Comparison of ENCODE assay signal across 23 cellular contexts in the genomic region with DNA sequence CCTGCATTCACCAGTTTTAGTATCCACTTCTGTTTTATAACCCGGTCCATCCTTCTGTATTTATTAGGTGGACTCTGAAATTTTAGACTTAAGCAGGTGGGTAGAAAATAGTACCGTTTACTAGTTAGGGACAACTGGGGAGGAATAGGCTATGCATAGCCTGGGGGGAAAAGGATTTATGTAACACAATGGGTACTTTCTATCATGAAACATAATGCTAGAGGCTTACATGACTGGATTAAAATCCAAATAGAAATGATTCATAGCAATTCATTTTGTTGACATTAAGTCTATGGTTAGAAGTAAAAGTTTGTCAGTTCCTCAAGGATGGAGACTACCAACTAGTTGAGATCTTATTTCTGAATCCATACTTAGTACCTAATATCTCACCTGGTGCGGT. TPM values are rescaled to one million over a fixed set of nuclear protein-coding genes. Genes with fewer than 3 reads are reported as not detected.
DNase-seq lines count a peak whose midpoint lies in the region; ATAC-seq and TF ChIP-seq lines count a peak whose summit lies in the region.
"Had no signal": no experiment of that assay in that cellular context is flagged by ENCODE, and none has a peak within 500 bp of the region (broad histone marks: within the 10 kb centered on the region; RNA-seq: fewer than 3 reads in every experiment).

No MANE protein-coding gene starts in this region.

- H3K4me3 ChIP-seq in HEK293 (ENCODE audit: low read depth, low read length) (no peak overlapping the region), PC-3 (ENCODE audit: low read length) (no peak overlapping the region)
- H3K4me3 ChIP-seq: BLaER1, GM12878 had no signal

- TF ChIP-seq CTCF in HEK293 (tag by site-specific recombination; IDR thresholded peaks at IDR 0.05) (no peak), PC-3 (conservative IDR thresholded peaks at IDR 0.05; ENCODE audit: low read depth, low read length) (no peak)

- H3K36me3 ChIP-seq in HEK293 (ENCODE audit: control insufficient read depth in 2 of 2, insufficient read depth in 1 of 2, low read length in 2 of 2) (no peaks in the 10 kb centered on the region), PC-3 (ENCODE audit: low read depth, low read length) (no peaks in the 10 kb centered on the region)
- H3K36me3 ChIP-seq: BE2C had no signal

- H3K9me2 ChIP-seq in PC-3 (replicated peaks; ENCODE audit: low read length), result no peaks in the 10 kb centered on the region

- no peak overlapping the region for H3K9ac ChIP-seq in PC-3 (ENCODE audit: low read length)
- H3K9ac ChIP-seq: BLaER1 had no signal

- peak; percentile 61 for DNase-seq in PC-3
- DNase-seq in germinal center (ENCODE audit: low spot score), result no peak
- no peak for DNase-seq in NCI-H1930 (lab: John Stamatoyannopoulos, UW)
- DNase-seq: 8988T; ACHN; BE2C; C1 segment of cervical spinal cord; CD4-positive, alpha-beta memory T cell; CD4-positive, CD25-positive, alpha-beta regulatory T cell; CD8-positive, alpha-beta memory T cell; COR-L47; DMS 273 treated with DMSO at 0.1 percent for 48 hours; DMS153; DMS53; DMS79; DND-41; EL; GDM1 had no signal

- intact Hi-C loops in PC-3 (cut with micrococcal nuclease), result no loop called here

- CTCF ChIA-PET in HEK293 (lab: Yijun Ruan, JAX), result no interaction called here
- CTCF ChIA-PET in PC-3 (lab: Charles Lee), result no interaction called here

- no peak overlapping the region for H2AFZ ChIP-seq in PC-3 (ENCODE audit: low read length)

- H3K79me2 ChIP-seq in PC-3 (ENCODE audit: low read length), result peaks cover 30% of the 10 kb centered on the region

- no peaks in the 10 kb centered on the region for H4K20me1 ChIP-seq in PC-3 (ENCODE audit: low read length)

- no peaks in the 10 kb centered on the region for H3K27me3 ChIP-seq in PC-3 (ENCODE audit: low read length)
- H3K27me3 ChIP-seq: BE2C, BLaER1 had no signal

- ATAC-seq in PC-3 (peak; percentile 78), esophagus mucosa (peak; percentile 34), GM21360 (IDR thresholded peaks at IDR 0.05; ENCODE audit: unreplicated experiment) (no peak)
- ATAC-seq: GM12878 had no signal

- H3K4me1 ChIP-seq in HEK293 (ENCODE audit: control insufficient read depth, insufficient read depth, low read length), result peaks cover 6% of the 10 kb centered on the region; the same call in 1 of the 2 replicates
- peaks cover 18% of the 10 kb centered on the region for H3K4me1 ChIP-seq in PC-3 (ENCODE audit: insufficient read depth, low read length)
- H3K4me1 ChIP-seq: BLaER1 had no signal

- BruUV-seq in PC-3 (replicated peaks; lab: Mats Ljungman, UMichigan), result no TSS peak

- H3K27ac ChIP-seq in HEK293 (ENCODE audit: extremely low read depth, low read depth, low read length) (no peak overlapping the region), PC-3 (ENCODE audit: low read length) (no peak overlapping the region)
- H3K27ac ChIP-seq: BLaER1 had no signal

- H3F3A ChIP-seq in PC-3 (ENCODE audit: low read length, unreplicated experiment), result no peaks in the 10 kb centered on the region

- H3K9me3 ChIP-seq in HEK293 (ENCODE audit: control insufficient read depth, insufficient read depth, low read depth, low read length), result no peaks in the 10 kb centered on the region
- no peaks in the 10 kb centered on the region for H3K9me3 ChIP-seq in PC-3 (ENCODE audit: low read length)
- H3K9me3 ChIP-seq: BE2C had no signal

- H3K4me2 ChIP-seq in PC-3 (ENCODE audit: low read length), result no peak overlapping the region
- H3K4me2 ChIP-seq: BLaER1 had no signal

- POLR2A ChIA-PET in HEK293 (lab: Yijun Ruan, JAX), result no interaction called here
- POLR2A ChIA-PET in PC-3 (lab: Charles Lee; ENCODE audit: unreplicated experiment), result no interaction called here

TF ChIP-seq in HEK293, 187 proteins besides CTCF, POLR2A, EP300 and RAD21:
- TF ChIP-seq ZNF10 (tag by site-specific recombination; IDR thresholded peaks at IDR 0.05) (peak; percentile 33; the same call in 1 of the 2 replicates), HOXC10 (CRISPR knock-in tag; IDR thresholded peaks at IDR 0.05) (no peak), ZNF48 (tag by site-specific recombination; IDR thresholded peaks at IDR 0.05) (no peak)
TF ChIP-seq in HEK293: peak in this region for 1.

RNA-seq across cellular contexts. Expression of a gene that starts 18.6 kb away (rescaled TPM):
- total RNA-seq in PC-3 (2014; rRNA removed) (5.3 and 5.8 TPM in 2 replicates), esophagus mucosa (19.9 TPM)
